ENCODE assay signal across 4 cellular contexts in the genomic region with DNA sequence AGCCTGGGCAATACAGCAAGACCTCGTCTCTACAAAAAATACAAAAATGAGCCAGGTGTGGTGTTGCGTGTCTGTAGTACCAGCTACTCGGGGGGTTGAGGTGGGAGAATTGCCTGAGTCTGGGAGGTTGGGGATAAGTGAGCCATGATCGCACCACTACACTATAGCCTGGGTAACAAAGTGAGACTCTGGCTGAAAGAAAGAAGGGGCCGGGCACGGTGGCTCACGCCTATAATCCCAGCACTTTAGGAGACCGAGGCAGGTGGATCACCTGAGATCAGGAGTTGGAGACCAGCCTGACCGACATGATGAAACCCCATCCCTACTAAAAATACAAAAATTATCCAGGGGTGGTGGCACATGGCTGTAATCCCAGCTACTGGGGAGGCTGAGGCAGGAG.
"Had no signal": no experiment of that assay in that cellular context is flagged by ENCODE, and none has a peak within 500 bp of the region (broad histone marks: within the 10 kb centered on the region; RNA-seq: fewer than 3 reads in every experiment).

No MANE protein-coding gene starts in this region.

- DNase-seq: H9, HCEC 1CT, IMR-90 had no signal

- H3K27ac Mint-ChIP-seq: GM23338 had no signal

- H3K4me3 Mint-ChIP-seq: GM23338, H9 had no signal

- ATAC-seq: GM23338 had no signal

- H3K9me3 Mint-ChIP-seq: GM23338, H9 had no signal
